ENCODE assay signal across 15 cellular contexts in the genomic region with DNA sequence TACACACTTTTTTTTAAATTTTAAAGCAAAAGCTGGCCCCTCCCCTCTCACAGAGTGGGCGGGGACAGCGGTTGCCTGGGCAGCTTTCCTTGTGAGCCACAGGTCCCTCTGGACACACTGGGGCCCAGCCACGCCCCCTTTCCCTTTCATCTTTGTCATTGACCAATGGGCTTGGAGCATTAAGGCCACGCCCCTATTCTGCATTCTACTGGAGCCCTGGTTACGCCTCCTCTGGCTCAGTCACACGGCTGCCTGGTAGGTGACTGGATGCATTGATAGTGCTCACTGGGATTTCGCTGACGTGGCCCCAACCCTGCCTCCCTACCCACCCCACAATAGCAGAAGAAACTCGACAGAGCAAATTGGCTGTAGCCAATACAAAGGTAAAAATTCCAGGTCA.
DNase-seq lines count a peak whose midpoint lies in the region; ATAC-seq and TF ChIP-seq lines count a peak whose summit lies in the region.
"Had no signal": no experiment of that assay in that cellular context is flagged by ENCODE, and none has a peak within 500 bp of the region (broad histone marks: within the 10 kb centered on the region; RNA-seq: fewer than 3 reads in every experiment).

No MANE protein-coding gene starts in this region.

- ATAC-seq in DND-41 (ENCODE audit: insufficient read depth, low read depth) (no peak; the same call in 2 of the 3 replicates), HG03196 (IDR thresholded peaks at IDR 0.05; ENCODE audit: unreplicated experiment) (no peak)
- ATAC-seq: activated CD8-positive, alpha-beta memory T cell treated with anti-CD3 and anti-CD28 coated beads, Interleukin-2, amount 10 ng/mL, durations not matched to agents 7 days and 5 days; esophagus mucosa had no signal

- H3K27me3 ChIP-seq in DND-41 (ENCODE audit: insufficient read depth, low read length, poor library complexity) (no peaks in the 10 kb centered on the region), MG63 (no peaks in the 10 kb centered on the region), WERI-Rb-1 (ENCODE audit: insufficient read depth, low read depth, severe bottlenecking) (no peaks in the 10 kb centered on the region)
- H3K27me3 ChIP-seq: ovary, SJSA1 had no signal

- TF ChIP-seq CTCF in DND-41 (IDR thresholded peaks at IDR 0.05; ENCODE audit: borderline replicate concordance, extremely low read depth, low read length, poor library complexity, severe bottlenecking) (no peak), WERI-Rb-1 (IDR thresholded peaks at IDR 0.05; ENCODE audit: low read depth, low read length) (no peak)

- no peaks in the 10 kb centered on the region for H3K79me2 ChIP-seq in DND-41 (ENCODE audit: insufficient read depth, low read length)

- H4K20me1 ChIP-seq in DND-41 (ENCODE audit: insufficient read depth, low read length), result no peaks in the 10 kb centered on the region

- H3K27ac ChIP-seq in DND-41 (ENCODE audit: low read length) (no peak overlapping the region), WERI-Rb-1 (no peak overlapping the region)
- H3K27ac ChIP-seq: ovary, SJSA1 had no signal

- no peaks in the 10 kb centered on the region for H3K36me3 ChIP-seq in DND-41 (ENCODE audit: insufficient read depth, low read length)
- no peaks in the 10 kb centered on the region for H3K36me3 ChIP-seq in MG63
- no peaks in the 10 kb centered on the region for H3K36me3 ChIP-seq in WERI-Rb-1
- H3K36me3 ChIP-seq: ovary, SJSA1 had no signal

- no peak overlapping the region for H3K4me3 ChIP-seq in DND-41 (ENCODE audit: low read depth in 1 of 2, low read length in 2 of 2)
- H3K4me3 ChIP-seq in MG63, result no peak overlapping the region
- no peak overlapping the region for H3K4me3 ChIP-seq in WERI-Rb-1 (ENCODE audit: low read depth, low read length)
- H3K4me3 ChIP-seq: ovary, SJSA1 had no signal

- no peak overlapping the region for H3K4me2 ChIP-seq in DND-41 (ENCODE audit: insufficient read depth, low read length)

- H3K9me3 ChIP-seq in DND-41 (ENCODE audit: insufficient read depth, low read length, severe bottlenecking), result no peaks in the 10 kb centered on the region
- no peaks in the 10 kb centered on the region for H3K9me3 ChIP-seq in MG63
- no peaks in the 10 kb centered on the region for H3K9me3 ChIP-seq in WERI-Rb-1 (ENCODE audit: severe bottlenecking)
- H3K9me3 ChIP-seq: ovary, SJSA1 had no signal

- no peak overlapping the region for H2AFZ ChIP-seq in DND-41 (ENCODE audit: low read depth, low read length)

- DNase-seq in ACHN, result peak; percentile 12
- peak; percentile 19 for DNase-seq in DND-41
- DNase-seq in MG63, result peak; percentile 27
- peak; percentile 1 for DNase-seq in dermis blood vessel endothelial cell
- no peak for DNase-seq in NCI-H2081 (lab: John Stamatoyannopoulos, UW)
- DNase-seq in WERI-Rb-1, result no peak
- no peak for DNase-seq in UCSD-AML1 (lab: John Stamatoyannopoulos, UW; ENCODE audit: unreplicated experiment)
- DNase-seq: activated CD8-positive, alpha-beta memory T cell treated with anti-CD3 and anti-CD28 coated beads, Interleukin-2, amount 10 ng/mL, durations not matched to agents 7 days and 5 days; activated naive CD4-positive, alpha-beta T cell; C1 segment of cervical spinal cord; MM.1S; ovary had no signal

- no peaks in the 10 kb centered on the region for H3K4me1 ChIP-seq in DND-41 (ENCODE audit: insufficient read depth, low read length)
- H3K4me1 ChIP-seq: SJSA1 had no signal

- in situ Hi-C loops in ACHN (cut with HindIII; ENCODE audit: low pct_ligation_motif_present, low pct_unique_long_range_greater_than_20kb, low sequenced_read_pairs), result no loop called here

- H3K9ac ChIP-seq in DND-41 (ENCODE audit: low read depth, low read length), result no peak overlapping the region

Comparison
In these comparisons a context has a peak if more than half of its experiments do, and no peak if none do; other contexts are left out.
1. DNase-seq: peak in ACHN (single experiment), DND-41 (single experiment), MG63 (single experiment) and dermis blood vessel endothelial cell (single experiment); none in NCI-H2081 (0 of 2), WERI-Rb-1 (single experiment) and UCSD-AML1 (single experiment).